9 cellular contexts compared by ENCODE assay signal in the genomic region with DNA sequence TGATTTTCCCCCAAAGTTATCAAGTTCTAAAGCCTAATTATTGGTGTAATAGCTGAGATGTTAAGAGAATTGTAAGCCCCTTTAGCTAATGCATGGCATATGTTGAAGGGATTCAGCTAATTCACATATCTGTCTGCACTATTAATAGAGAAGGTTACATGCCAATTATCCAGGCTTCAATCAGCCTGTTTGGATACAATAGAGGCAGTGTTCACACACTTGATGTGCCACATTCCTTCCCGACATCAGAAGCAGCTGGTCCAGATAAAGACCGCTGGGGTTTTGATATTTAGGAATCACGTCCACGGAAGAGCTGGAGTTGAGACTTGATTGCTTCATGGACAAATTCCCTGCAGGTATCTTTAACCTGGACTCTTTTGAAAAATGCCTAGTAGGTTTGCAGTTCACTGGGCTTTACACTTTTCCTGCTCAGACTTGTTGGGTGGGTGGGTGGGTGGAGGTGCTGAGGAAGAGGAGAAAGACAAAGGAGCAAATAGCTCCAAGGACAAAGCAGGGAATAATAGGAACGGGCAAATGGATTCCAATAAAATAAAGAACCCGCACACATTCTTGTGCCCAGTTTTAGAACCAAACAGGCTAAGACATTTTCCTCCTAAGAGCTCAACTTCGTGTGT.
DNase-seq lines count a peak whose midpoint lies in the region; ATAC-seq, FAIRE-seq and TF ChIP-seq lines count a peak whose summit lies in the region.
"Had no signal": no experiment of that assay in that cellular context is flagged by ENCODE, and none has a peak within 500 bp of the region (broad histone marks: within the 10 kb centered on the region; RNA-seq: fewer than 3 reads in every experiment).

No MANE protein-coding gene starts in this region.

- H2AFZ ChIP-seq in K562 (ENCODE audit: low read depth, low read length) = peak overlapping the region; percentile 96

- peak; percentile 93 for DNase-seq in COLO829 (ENCODE audit: low spot score)
- peak; percentile 62 for DNase-seq in NCI-H1105 (lab: John Stamatoyannopoulos, UW)
- no peak for DNase-seq in K562 (ENCODE audit: extremely low read depth in 1 of 4, low spot score in 3 of 4)
- DNase-seq in naive thymus-derived CD8-positive, alpha-beta T cell = no peak
- no peak for DNase-seq in stimulated activated CD8-positive, alpha-beta memory T cell treated with anti-CD3 and anti-CD28 coated beads, Interleukin-4, amount 100 ng/mL, for 48 hours
- DNase-seq in LoVo (ENCODE audit: low spot score) = no peak

- intact Hi-C loops in K562 (cut with micrococcal nuclease) = loop anchor here (5.0 to 10.0 kb wide), 4 partner anchors 94 to 159 kb away; no protein-coding TSS in a partner anchor

- in situ Hi-C loops in K562 (cut with MboI) = no loop called here

- no peaks in the 10 kb centered on the region for H3K27me3 ChIP-seq in K562 (ENCODE audit: control insufficient read depth in 2 of 2, insufficient read depth in 2 of 2, low read length in 2 of 2)
- H3K27me3 ChIP-seq: tibial nerve had no signal

- TF ChIP-seq CTCF in K562 (IDR thresholded peaks at IDR 0.05 in 2 of 3, conservative IDR thresholded peaks at IDR 0.05 in 1 of 3; ENCODE audit: insufficient read depth in 2 of 3, low read depth in 1 of 3, low read length in 3 of 3) = no peak

- H4K20me1 ChIP-seq in K562 (replicated peaks; ENCODE audit: control insufficient read depth, insufficient read depth, low read length) = no peaks in the 10 kb centered on the region

- WGBS in K562 (ENCODE audit: insufficient coverage, low coverage, missing lambda C conversion rate) = 57% methylated on average over 7 of the region's 7 CpGs

- BruUV-seq in K562 (replicated peaks; lab: Mats Ljungman, UMichigan) = no TSS peak

- no peaks in the 10 kb centered on the region for H3K9me3 Mint-ChIP-seq in naive thymus-derived CD8-positive, alpha-beta T cell

- H3K9me1 ChIP-seq in K562 (ENCODE audit: control insufficient read depth, insufficient read depth, low read length) = no peaks in the 10 kb centered on the region

- POLR2A ChIA-PET in K562 (lab: Yijun Ruan, JAX) = interaction anchor here (0.5 to 0.7 kb wide), 2 partner anchors 32 to 198 kb away, joined by 3 read pairs; no protein-coding TSS in a partner anchor
- POLR2A ChIA-PET in naive thymus-derived CD8-positive, alpha-beta T cell (lab: Charles Lee) = interaction anchor here (0.5 to 1.2 kb wide), 7 partner anchors 15 to 144 kb away, joined by 3 to 8 read pairs (median 3); no protein-coding TSS in a partner anchor

- H3K27me3 Mint-ChIP-seq in naive thymus-derived CD8-positive, alpha-beta T cell = no peaks in the 10 kb centered on the region

- TF ChIP-seq RAD21 in K562 (CRISPR knock-in tag; conservative IDR thresholded peaks at IDR 0.05 in 1 of 2, IDR thresholded peaks at IDR 0.05 in 1 of 2) = no peak

- no peak for TF ChIP-seq EP300 in K562 (IDR thresholded peaks at IDR 0.05; ENCODE audit: low read length)

- H3K4me3 Mint-ChIP-seq in naive thymus-derived CD8-positive, alpha-beta T cell = peak overlapping the region in 9 of 10 donors; percentile 24 to 78 (median 65)

- H3K27ac Mint-ChIP-seq in naive thymus-derived CD8-positive, alpha-beta T cell = peak overlapping the region in 9 of 10 donors; percentile 42 to 89 (median 84)

- no peak for ATAC-seq in K562
- ATAC-seq in naive thymus-derived CD8-positive, alpha-beta T cell = no peak
- no peak for ATAC-seq in HG03095 (IDR thresholded peaks at IDR 0.05; ENCODE audit: unreplicated experiment)
- ATAC-seq in HG03457 (IDR thresholded peaks at IDR 0.05; ENCODE audit: unreplicated experiment) = no peak

- no peaks in the 10 kb centered on the region for H3K36me3 ChIP-seq in K562 (ENCODE audit: control insufficient read depth, insufficient read depth, low read length)
- H3K36me3 ChIP-seq: tibial nerve had no signal

- H3K27ac ChIP-seq in K562 (ENCODE audit: extremely low read depth, low read depth, low read length) = no peak overlapping the region

- H3K9me3 ChIP-seq in K562 (replicated peaks; ENCODE audit: control insufficient read depth, insufficient read depth, low read depth, low read length) = no peaks in the 10 kb centered on the region
- H3K9me3 ChIP-seq: tibial nerve had no signal

- no peak for TF ChIP-seq POLR2A in K562 (conservative IDR thresholded peaks at IDR 0.05)

- H3K4me2 ChIP-seq in K562 (ENCODE audit: insufficient read depth, low read length) = no peak overlapping the region

- peaks cover 28 to 52% (median 48%) of the 10 kb centered on the region in 4 donors for H3K4me1 Mint-ChIP-seq in naive thymus-derived CD8-positive, alpha-beta T cell

- CTCF ChIA-PET in K562 (lab: Yijun Ruan, JAX; ENCODE audit: low intra/inter-chr PET ratio) = no interaction called here

- no peak overlapping the region for H3K4me3 ChIP-seq in K562

- peaks cover 4 to 35% of the 10 kb centered on the region in 2 experiments for H3K4me1 ChIP-seq in K562 (replicated peaks in 1 of 2; ENCODE audit: control insufficient read depth in 2 of 2, insufficient read depth in 2 of 2, low read length in 2 of 2)

- no peaks in the 10 kb centered on the region for H3K79me2 ChIP-seq in K562 (ENCODE audit: control insufficient read depth, insufficient read depth, low read length)

- H3K36me3 Mint-ChIP-seq in naive thymus-derived CD8-positive, alpha-beta T cell = no peaks in the 10 kb centered on the region

- FAIRE-seq in K562 (lab: Jason Lieb, UNC) = no peak

- H3K9ac ChIP-seq in K562 (ENCODE audit: insufficient read depth in 1 of 2, low read depth in 2 of 2, low read length in 2 of 2) = no peak overlapping the region

TF ChIP-seq in K562, 482 proteins besides CTCF, POLR2A, EP300 and RAD21:
- TF ChIP-seq CHCHD3 (CRISPR knock-in tag; IDR thresholded peaks at IDR 0.05) (no peak), SNRNP70 (optimal IDR thresholded peaks at IDR 0.05; ENCODE audit: low read depth, low read length) (no peak), ZNF764 (CRISPR knock-in tag; IDR thresholded peaks at IDR 0.05; ENCODE audit: low read depth) (no peak), POU5F1 (IDR thresholded peaks at IDR 0.05; ENCODE audit: borderline replicate concordance, low read depth, low read length, partially characterized antibody) (no peak), SETDB1 (IDR thresholded peaks at IDR 0.05; ENCODE audit: low read length) (no peak), RNF2 (IDR thresholded peaks at IDR 0.05) (no peak), EWSR1 (IDR thresholded peaks at IDR 0.05; ENCODE audit: borderline replicate concordance, low read depth, partially characterized antibody) (peak; percentile 17), ZNF224 (CRISPR knock-in tag; IDR thresholded peaks at IDR 0.05) (no peak), CEBPB (tag; IDR thresholded peaks at IDR 0.05) (no peak), COPS2 (conservative IDR thresholded peaks at IDR 0.05) (no peak), HCFC1 (IDR thresholded peaks at IDR 0.05; ENCODE audit: low read depth, low read length) (no peak), CBX1 (IDR thresholded peaks at IDR 0.05; ENCODE audit: low read depth) (no peak), NCOA4 (IDR thresholded peaks at IDR 0.05; ENCODE audit: partially characterized antibody) (no peak), ZNF263 (CRISPR knock-in tag; IDR thresholded peaks at IDR 0.05; ENCODE audit: borderline replicate concordance) (no peak), NCOA2 (IDR thresholded peaks at IDR 0.05; ENCODE audit: partially characterized antibody in 2 of 2) (no peak)
- TF ChIP-seq, protein P1, sequence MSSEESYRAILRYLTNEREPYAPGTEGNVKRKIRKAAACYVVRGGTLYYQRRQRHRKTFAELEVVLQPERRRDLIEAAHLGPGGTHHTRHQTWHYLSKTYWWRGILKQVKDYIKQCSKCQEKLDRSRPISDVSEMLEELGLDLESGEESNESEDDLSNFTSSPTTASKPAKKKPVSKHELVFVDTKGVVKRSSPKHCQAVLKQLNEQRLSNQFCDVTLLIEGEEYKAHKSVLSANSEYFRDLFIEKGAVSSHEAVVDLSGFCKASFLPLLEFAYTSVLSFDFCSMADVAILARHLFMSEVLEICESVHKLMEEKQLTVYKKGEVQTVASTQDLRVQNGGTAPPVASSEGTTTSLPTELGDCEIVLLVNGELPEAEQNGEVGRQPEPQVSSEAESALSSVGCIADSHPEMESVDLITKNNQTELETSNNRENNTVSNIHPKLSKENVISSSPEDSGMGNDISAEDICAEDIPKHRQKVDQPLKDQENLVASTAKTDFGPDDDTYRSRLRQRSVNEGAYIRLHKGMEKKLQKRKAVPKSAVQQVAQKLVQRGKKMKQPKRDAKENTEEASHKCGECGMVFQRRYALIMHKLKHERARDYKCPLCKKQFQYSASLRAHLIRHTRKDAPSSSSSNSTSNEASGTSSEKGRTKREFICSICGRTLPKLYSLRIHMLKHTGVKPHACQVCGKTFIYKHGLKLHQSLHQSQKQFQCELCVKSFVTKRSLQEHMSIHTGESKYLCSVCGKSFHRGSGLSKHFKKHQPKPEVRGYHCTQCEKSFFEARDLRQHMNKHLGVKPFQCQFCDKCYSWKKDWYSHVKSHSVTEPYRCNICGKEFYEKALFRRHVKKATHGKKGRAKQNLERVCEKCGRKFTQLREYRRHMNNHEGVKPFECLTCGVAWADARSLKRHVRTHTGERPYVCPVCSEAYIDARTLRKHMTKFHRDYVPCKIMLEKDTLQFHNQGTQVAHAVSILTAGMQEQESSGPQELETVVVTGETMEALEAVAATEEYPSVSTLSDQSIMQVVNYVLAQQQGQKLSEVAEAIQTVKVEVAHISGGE (CRISPR knock-in tag; IDR thresholded peaks at IDR 0.05) = peak in 1 of 3 experiments; percentile 96; a peak in 2 of 6 replicates

Comparison
In these comparisons a context has a peak if more than half of its experiments do, and no peak if none do; other contexts are left out.
1. DNase-seq: peak in COLO829 (single experiment) and NCI-H1105 (single experiment); none in K562 (0 of 4), naive thymus-derived CD8-positive, alpha-beta T cell (0 of 10), stimulated activated CD8-positive, alpha-beta memory T cell treated with anti-CD3 and anti-CD28 coated beads, Interleukin-4, amount 100 ng/mL, for 48 hours (single experiment) and LoVo (single experiment).